19 cellular contexts compared by ENCODE assay signal in genomic region chr14:36510078-36510799, GRCh38. TPM values are rescaled to one million over a fixed set of nuclear protein-coding genes. Genes with fewer than 3 reads are reported as not detected.
DNase-seq lines count a peak whose midpoint lies in the region; ATAC-seq and TF ChIP-seq lines count a peak whose summit lies in the region.
"Had no signal": no experiment of that assay in that cellular context is flagged by ENCODE, and none has a peak within 500 bp of the region (broad histone marks: within the 10 kb centered on the region; RNA-seq: fewer than 3 reads in every experiment).

No MANE protein-coding gene starts in this region.

- H3F3A ChIP-seq in neural progenitor cell (ENCODE audit: low read depth): peaks cover 57% of the 10 kb centered on the region

- intact Hi-C loops in natural killer cell (cut with micrococcal nuclease): no loop called here

- in situ Hi-C loops in HAP-1 (cut with MboI; ENCODE audit: low sequenced_read_pairs): no loop called here

- DNase-seq in HAP-1 (ENCODE audit: low spot score in 2 of 2) (peak; percentile 41 to 63), NCI-H187 treated with DMSO at 0.1 percent for 48 hours (lab: John Stamatoyannopoulos, UW) (peak; percentile 89), SK-N-MC (ENCODE audit: low read depth, low spot score) (no peak), neural progenitor cell (ENCODE audit: low spot score) (peak; percentile 73), islet precursor cell (no peak), natural killer cell (no peak)
- DNase-seq: activated CD4-positive, alpha-beta T cell treated with anti-CD3 and anti-CD28 coated beads for 48 hours; activated T-cell treated with anti-CD3 and anti-CD28 coated beads, Interleukin-2, amount 50 U/mL, for 4 hours; Karpas-422; left cardiac atrium; NCI-H446 treated with DMSO at 0.1 percent for 48 hours; psoas muscle; T-helper 2 cell had no signal

- no peak overlapping the region for H3K4me2 ChIP-seq in neural progenitor cell

- ATAC-seq in natural killer cell: no peak
- no peak for ATAC-seq in HG02973 (IDR thresholded peaks at IDR 0.05; ENCODE audit: unreplicated experiment)
- ATAC-seq in HG02623 (IDR thresholded peaks at IDR 0.05; ENCODE audit: unreplicated experiment): no peak
- ATAC-seq: activated T-cell treated with anti-CD3 and anti-CD28 coated beads, Interleukin-2, amount 50 U/mL, for 4 hours; GM12878; left cardiac atrium; psoas muscle had no signal

- peaks cover 88% of the 10 kb centered on the region for H3K27me3 Mint-ChIP-seq in neural progenitor cell (ENCODE audit: insufficient read depth, low read depth)
- peaks cover 64 to 86% of the 10 kb centered on the region in 2 donors for H3K27me3 Mint-ChIP-seq in natural killer cell (ENCODE audit: low read depth in 2 of 2)

- H3K36me3 ChIP-seq in HAP-1 (replicated peaks) (no peaks in the 10 kb centered on the region), SK-N-MC (ENCODE audit: insufficient read depth, low read length) (no peaks in the 10 kb centered on the region), neural progenitor cell (no peaks in the 10 kb centered on the region)

- H2AFZ ChIP-seq in neural progenitor cell (replicated peaks): no peak overlapping the region

- peaks cover 11% of the 10 kb centered on the region for H3K27me3 ChIP-seq in HAP-1 (ENCODE audit: low read depth)
- peaks cover 100% of the 10 kb centered on the region for H3K27me3 ChIP-seq in neural progenitor cell

- H3K4me1 ChIP-seq in HAP-1: peaks cover 33% of the 10 kb centered on the region
- peaks cover 15% of the 10 kb centered on the region for H3K4me1 ChIP-seq in neural progenitor cell
- H3K4me1 ChIP-seq: psoas muscle had no signal

- H3K4me3 ChIP-seq in HAP-1: no peak overlapping the region
- peak overlapping the region; percentile 56; the same call in 1 of the 2 replicates for H3K4me3 ChIP-seq in SK-N-MC
- H3K4me3 ChIP-seq in neural progenitor cell: no peak overlapping the region
- H3K4me3 ChIP-seq: GM12878, psoas muscle had no signal

- H3K4me3 Mint-ChIP-seq in neural progenitor cell (no peak overlapping the region), natural killer cell (no peak overlapping the region)
- H3K4me3 Mint-ChIP-seq: activated T-cell treated with anti-CD3 and anti-CD28 coated beads, Interleukin-2, amount 50 U/mL, for 4 hours; B cell had no signal

- H3K4me1 Mint-ChIP-seq in neural progenitor cell: peaks cover 3% of the 10 kb centered on the region
- H3K4me1 Mint-ChIP-seq in natural killer cell: no peaks in the 10 kb centered on the region

- H3K9me3 Mint-ChIP-seq in neural progenitor cell: peaks cover 10% of the 10 kb centered on the region
- peaks cover 5% of the 10 kb centered on the region in 2 donors for H3K9me3 Mint-ChIP-seq in natural killer cell

- H3K36me3 Mint-ChIP-seq in neural progenitor cell (no peaks in the 10 kb centered on the region), natural killer cell (peaks cover 6% of the 10 kb centered on the region)

- H3K9me3 ChIP-seq in HAP-1: no peaks in the 10 kb centered on the region
- no peaks in the 10 kb centered on the region for H3K9me3 ChIP-seq in SK-N-MC (ENCODE audit: low read depth, low read length)
- H3K9me3 ChIP-seq in neural progenitor cell (ENCODE audit: low read depth): no peaks in the 10 kb centered on the region
- H3K9me3 ChIP-seq: psoas muscle had no signal

- H3K9ac ChIP-seq in SK-N-MC (ENCODE audit: insufficient read length) (peak overlapping the region; percentile 26), neural progenitor cell (no peak overlapping the region)

- peaks cover 100% of the 10 kb centered on the region for H4K20me1 ChIP-seq in neural progenitor cell (ENCODE audit: low read depth)

- TF ChIP-seq CTCF in neural progenitor cell (IDR thresholded peaks at IDR 0.05) (no peak), natural killer cell (IDR thresholded peaks at IDR 0.05) (no peak)

- H3K27ac ChIP-seq in SK-N-MC (peak overlapping the region; percentile 10; the same call in 1 of the 2 replicates), neural progenitor cell (no peak overlapping the region)
- H3K27ac ChIP-seq: psoas muscle had no signal

- no peaks in the 10 kb centered on the region for H3K79me2 ChIP-seq in neural progenitor cell (ENCODE audit: low read depth)

- H3K27ac Mint-ChIP-seq in neural progenitor cell (no peak overlapping the region), natural killer cell (no peak overlapping the region)
- H3K27ac Mint-ChIP-seq: B cell had no signal

RNA-seq across cellular contexts. Expression of gene NKX2-1, which starts 9.8 kb away (rescaled TPM):
- total RNA-seq in neural progenitor cell (ENCODE audit: low replicate concordance) (not detected in 2 replicates), natural killer cell (not detected)
- total RNA-seq: B cell, epithelial cell of proximal tubule, GM12878, left cardiac atrium, psoas muscle, RPMI7951 had no signal

Comparison
In these comparisons a context has a peak if more than half of its experiments do, and no peak if none do; other contexts are left out.
1. DNase-seq: peak in HAP-1 (2 of 2), NCI-H187 treated with DMSO at 0.1 percent for 48 hours (single experiment) and neural progenitor cell (single experiment); none in SK-N-MC (single experiment), islet precursor cell (single experiment) and natural killer cell (single experiment).